ENCODE assay signal across 11 cellular contexts in genomic region chr16:19980866-19981265, GRCh38.
DNase-seq lines count a peak whose midpoint lies in the region; ATAC-seq, FAIRE-seq and TF ChIP-seq lines count a peak whose summit lies in the region.
"Had no signal": no experiment of that assay in that cellular context is flagged by ENCODE, and none has a peak within 500 bp of the region (broad histone marks: within the 10 kb centered on the region; RNA-seq: fewer than 3 reads in every experiment).

No MANE protein-coding gene starts in this region.

- BruUV-seq in HepG2 (replicated peaks; lab: Mats Ljungman, UMichigan) = no TSS peak

- H3K9ac ChIP-seq in HepG2 (ENCODE audit: insufficient read depth, low read depth, low read length) = no peak overlapping the region

- H3K4me2 ChIP-seq in HepG2 (ENCODE audit: low read depth, low read length) = no peak overlapping the region

- no peaks in the 10 kb centered on the region; the same call in 1 of the 2 replicates for H3K9me3 Mint-ChIP-seq in WTC11
- H3K9me3 Mint-ChIP-seq: brain had no signal

- POLR2A ChIA-PET in HEK293T (lab: Yijun Ruan, JAX) = no interaction called here
- POLR2A ChIA-PET in WTC11 (lab: Charles Lee) = interaction anchor here (1.2 kb wide), 1 partner anchor 319 kb away, joined by 3 read pairs; no protein-coding TSS in a partner anchor
- POLR2A ChIA-PET in HepG2 (lab: Yijun Ruan, JAX) = no interaction called here

- H3K4me1 Mint-ChIP-seq in WTC11 = peaks cover 30% of the 10 kb centered on the region
- H3K4me1 Mint-ChIP-seq: brain had no signal

- no peaks in the 10 kb centered on the region for H3K4me1 ChIP-seq in HepG2 (ENCODE audit: insufficient read depth, low read length)
- H3K4me1 ChIP-seq: thyroid gland had no signal

- no peak overlapping the region for H2AFZ ChIP-seq in HepG2 (ENCODE audit: low read length)

- FAIRE-seq in D721Med (lab: Jason Lieb, UNC) (no peak), HepG2 (lab: Jason Lieb, UNC) (peak; percentile 91)

- TF ChIP-seq POLR2A in HepG2 (IDR thresholded peaks at IDR 0.05; ENCODE audit: insufficient read depth in 1 of 2, low read depth in 2 of 2, low read length in 2 of 2) = no peak

- no peak overlapping the region for H3K27ac Mint-ChIP-seq in WTC11

- TF ChIP-seq CTCF in D721Med (IDR thresholded peaks at IDR 0.05; ENCODE audit: insufficient read depth, missing control alignments) (peak; percentile 50), WTC11 (IDR thresholded peaks at IDR 0.05) (peak; percentile 46), HepG2 (CRISPR knock-in tag; IDR thresholded peaks at IDR 0.05) (peak; percentile 62)

- no peaks in the 10 kb centered on the region for H4K20me1 ChIP-seq in HepG2 (ENCODE audit: insufficient read depth, low read length)

- H3K9me3 ChIP-seq in HepG2 (ENCODE audit: low read length) = no peaks in the 10 kb centered on the region
- H3K9me3 ChIP-seq: thyroid gland had no signal

- CTCF ChIA-PET in HEK293T (lab: Yijun Ruan, JAX) (interaction anchor here (1.0 to 1.6 kb wide), 2 partner anchors 9 to 319 kb away, joined by 3 read pairs; no protein-coding TSS in a partner anchor), WTC11 (lab: Charles Lee) (interaction anchor here (0.6 to 5.2 kb wide), 30 partner anchors 9 to 405 kb away, joined by 3 to 67 read pairs (median 4); no protein-coding TSS in a partner anchor), HepG2 (lab: Yijun Ruan, JAX; ENCODE audit: low intra/inter-chr PET ratio, low total read pairs) (interaction anchor here (0.7 to 1.1 kb wide), 2 partner anchors 320 to 402 kb away, joined by 3 to 5 read pairs; no protein-coding TSS in a partner anchor)

- ATAC-seq in WTC11 (peak; percentile 92), HepG2 (peak; percentile 76), HG03342 (IDR thresholded peaks at IDR 0.05; ENCODE audit: unreplicated experiment) (no peak), HG03521 (IDR thresholded peaks at IDR 0.05; ENCODE audit: unreplicated experiment) (no peak)

- in situ Hi-C loops in HepG2 (cut with HindIII; ENCODE audit: extremely low pct_ligation_motif_present, low pct_unique_long_range_greater_than_20kb) = no loop called here

- H3K27ac ChIP-seq in HepG2 (ENCODE audit: extremely low read length, insufficient read depth, low read length) = no peak overlapping the region
- H3K27ac ChIP-seq: thyroid gland had no signal

- H3K79me2 ChIP-seq in HepG2 (ENCODE audit: insufficient read depth, low read length) = no peaks in the 10 kb centered on the region

- no peak for TF ChIP-seq EP300 in HepG2 (IDR thresholded peaks at IDR 0.05; ENCODE audit: low read depth in 2 of 2, low read length in 2 of 2)
- TF ChIP-seq EP300 in HepG2 (CRISPR knock-in tag; IDR thresholded peaks at IDR 0.05; ENCODE audit: borderline replicate concordance) = no peak

- no peak for DNase-seq in D721Med (ENCODE audit: insufficient read length, low spot score)
- peak; percentile 40 for DNase-seq in HEK293T (ENCODE audit: extremely low spot score)
- DNase-seq in WTC11 (ENCODE audit: low spot score) = peak; percentile 41
- DNase-seq in HepG2 (ENCODE audit: low spot score) = peak; percentile 34
- DNase-seq in activated T-cell treated with anti-CD3 and anti-CD28 coated beads, Interleukin-2, amount 50 U/mL, for 1 hour = no peak
- no peak for DNase-seq in superior temporal gyrus (ENCODE audit: extremely low spot score)
- DNase-seq: NCI-H2081, thyroid gland had no signal

- H3K36me3 Mint-ChIP-seq in WTC11 = no peaks in the 10 kb centered on the region
- H3K36me3 Mint-ChIP-seq: brain had no signal

- peak; percentile 29; the same call in 1 of the 2 replicates for TF ChIP-seq RAD21 in HepG2 (CRISPR knock-in tag; IDR thresholded peaks at IDR 0.05)

- H3K4me3 Mint-ChIP-seq in WTC11 = no peak overlapping the region
- H3K4me3 Mint-ChIP-seq: brain had no signal

- no peaks in the 10 kb centered on the region for H3K36me3 ChIP-seq in HepG2 (replicated peaks in 1 of 2; ENCODE audit: control insufficient read depth in 1 of 2, insufficient read depth in 2 of 2, low read length in 2 of 2)
- H3K36me3 ChIP-seq: thyroid gland had no signal

- H3K27me3 Mint-ChIP-seq in WTC11 (ENCODE audit: low read depth) = no peaks in the 10 kb centered on the region

- intact Hi-C loops in HepG2 (cut with micrococcal nuclease; ENCODE audit: unreplicated experiment) = loop anchor here (1.0 kb wide), 2 partner anchors 74 to 319 kb away; no protein-coding TSS in a partner anchor

- under 1% methylated on average over 3 of the region's 3 CpGs for WGBS in HepG2 (ENCODE audit: low lambda C conversion rate)

- no peak overlapping the region for H3K4me3 ChIP-seq in HepG2 (replicated peaks in 1 of 3; ENCODE audit: insufficient read depth in 1 of 3, low read depth in 2 of 3, low read length in 3 of 3)
- H3K4me3 ChIP-seq: thyroid gland had no signal

- H3K27me3 ChIP-seq in HepG2 (ENCODE audit: control insufficient read depth in 1 of 2, insufficient read depth in 2 of 2, low read length in 2 of 2) = peaks cover 0 to 11% of the 10 kb centered on the region in 2 experiments; a peak in 2 of 5 replicates
- H3K27me3 ChIP-seq: thyroid gland had no signal

TF ChIP-seq in HEK293T, 16 proteins besides CTCF, POLR2A, EP300 and RAD21 (continues in another document):
- TF ChIP-seq BHLHE40 (IDR thresholded peaks at IDR 0.05; ENCODE audit: borderline replicate concordance) = no peak
- TF ChIP-seq NFRKB (IDR thresholded peaks at IDR 0.05) = no peak
- TF ChIP-seq SUZ12 (IDR thresholded peaks at IDR 0.05) = no peak
- no peak for TF ChIP-seq ZNF384 (IDR thresholded peaks at IDR 0.05)
- TF ChIP-seq CTBP1 (IDR thresholded peaks at IDR 0.05; ENCODE audit: borderline replicate concordance) = no peak
- TF ChIP-seq TARDBP (IDR thresholded peaks at IDR 0.05) = no peak
- no peak for TF ChIP-seq FOXK2 (IDR thresholded peaks at IDR 0.05)
- TF ChIP-seq, protein P1, sequence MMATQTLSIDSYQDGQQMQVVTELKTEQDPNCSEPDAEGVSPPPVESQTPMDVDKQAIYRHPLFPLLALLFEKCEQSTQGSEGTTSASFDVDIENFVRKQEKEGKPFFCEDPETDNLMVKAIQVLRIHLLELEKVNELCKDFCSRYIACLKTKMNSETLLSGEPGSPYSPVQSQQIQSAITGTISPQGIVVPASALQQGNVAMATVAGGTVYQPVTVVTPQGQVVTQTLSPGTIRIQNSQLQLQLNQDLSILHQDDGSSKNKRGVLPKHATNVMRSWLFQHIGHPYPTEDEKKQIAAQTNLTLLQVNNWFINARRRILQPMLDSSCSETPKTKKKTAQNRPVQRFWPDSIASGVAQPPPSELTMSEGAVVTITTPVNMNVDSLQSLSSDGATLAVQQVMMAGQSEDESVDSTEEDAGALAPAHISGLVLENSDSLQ (IDR thresholded peaks at IDR 0.05) = no peak
- TF ChIP-seq FOXM1 (IDR thresholded peaks at IDR 0.05; ENCODE audit: borderline replicate concordance) = no peak
- TF ChIP-seq LEF1 (IDR thresholded peaks at IDR 0.05; ENCODE audit: borderline replicate concordance) = no peak
- TF ChIP-seq ARNT (IDR thresholded peaks at IDR 0.05) = no peak
- no peak for TF ChIP-seq SP1 (IDR thresholded peaks at IDR 0.05)
- no peak for TF ChIP-seq ELF4 (IDR thresholded peaks at IDR 0.05)

TF ChIP-seq in WTC11, 78 proteins besides CTCF, POLR2A, EP300 and RAD21 (continues in another document):
- no peak for TF ChIP-seq TEAD1 (CRISPR knock-in tag; IDR thresholded peaks at IDR 0.05)
- TF ChIP-seq, protein P2, sequence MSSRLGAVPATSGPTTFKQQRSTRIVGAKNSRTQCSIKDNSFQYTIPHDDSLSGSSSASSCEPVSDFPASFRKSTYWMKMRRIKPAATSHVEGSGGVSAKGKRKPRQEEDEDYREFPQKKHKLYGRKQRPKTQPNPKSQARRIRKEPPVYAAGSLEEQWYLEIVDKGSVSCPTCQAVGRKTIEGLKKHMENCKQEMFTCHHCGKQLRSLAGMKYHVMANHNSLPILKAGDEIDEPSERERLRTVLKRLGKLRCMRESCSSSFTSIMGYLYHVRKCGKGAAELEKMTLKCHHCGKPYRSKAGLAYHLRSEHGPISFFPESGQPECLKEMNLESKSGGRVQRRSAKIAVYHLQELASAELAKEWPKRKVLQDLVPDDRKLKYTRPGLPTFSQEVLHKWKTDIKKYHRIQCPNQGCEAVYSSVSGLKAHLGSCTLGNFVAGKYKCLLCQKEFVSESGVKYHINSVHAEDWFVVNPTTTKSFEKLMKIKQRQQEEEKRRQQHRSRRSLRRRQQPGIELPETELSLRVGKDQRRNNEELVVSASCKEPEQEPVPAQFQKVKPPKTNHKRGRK (CRISPR knock-in tag; IDR thresholded peaks at IDR 0.05; ENCODE audit: borderline replicate concordance) = no peak
- TF ChIP-seq PRRX2 (CRISPR knock-in tag; IDR thresholded peaks at IDR 0.05) = no peak
- no peak for TF ChIP-seq TP53 (CRISPR knock-in tag; IDR thresholded peaks at IDR 0.05)

TF ChIP-seq in HepG2, 621 proteins besides CTCF, POLR2A, EP300 and RAD21:
- TF ChIP-seq, protein P3, sequence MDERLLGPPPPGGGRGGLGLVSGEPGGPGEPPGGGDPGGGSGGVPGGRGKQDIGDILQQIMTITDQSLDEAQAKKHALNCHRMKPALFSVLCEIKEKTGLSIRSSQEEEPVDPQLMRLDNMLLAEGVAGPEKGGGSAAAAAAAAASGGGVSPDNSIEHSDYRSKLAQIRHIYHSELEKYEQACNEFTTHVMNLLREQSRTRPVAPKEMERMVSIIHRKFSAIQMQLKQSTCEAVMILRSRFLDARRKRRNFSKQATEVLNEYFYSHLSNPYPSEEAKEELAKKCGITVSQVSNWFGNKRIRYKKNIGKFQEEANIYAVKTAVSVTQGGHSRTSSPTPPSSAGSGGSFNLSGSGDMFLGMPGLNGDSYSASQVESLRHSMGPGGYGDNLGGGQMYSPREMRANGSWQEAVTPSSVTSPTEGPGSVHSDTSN (CRISPR knock-in tag; IDR thresholded peaks at IDR 0.05) = no peak
- peak; percentile 48; the same call in 1 of the 2 replicates for TF ChIP-seq SMC3 (IDR thresholded peaks at IDR 0.05; ENCODE audit: low read length)
- TF ChIP-seq STAG1 (CRISPR knock-in tag; IDR thresholded peaks at IDR 0.05) = peak; percentile 50
- TF ChIP-seq BHLHE40 (IDR thresholded peaks at IDR 0.05; ENCODE audit: low read length) = no peak
- TF ChIP-seq ZNF773 (CRISPR knock-in tag; IDR thresholded peaks at IDR 0.05; ENCODE audit: borderline replicate concordance) = no peak
- no peak for TF ChIP-seq ZNF329 (CRISPR knock-in tag; IDR thresholded peaks at IDR 0.05; ENCODE audit: low read depth)
- TF ChIP-seq TEAD2 (CRISPR knock-in tag; IDR thresholded peaks at IDR 0.05) = no peak

Comparison
In these comparisons a context has a peak if more than half of its experiments do, and no peak if none do; other contexts are left out.
1. DNase-seq: peak in HEK293T (single experiment), WTC11 (single experiment) and HepG2 (single experiment); none in D721Med (single experiment), activated T-cell treated with anti-CD3 and anti-CD28 coated beads, Interleukin-2, amount 50 U/mL, for 1 hour (single experiment) and superior temporal gyrus (single experiment).
2. ATAC-seq: peak in WTC11 (single experiment) and HepG2 (single experiment); none in HG03342 (single experiment) and HG03521 (single experiment).
3. Peak in every context shown above with its lines, with median percentiles within 50 percentile points of each other: CTCF ChIP-seq.